23 cellular contexts compared by ENCODE assay signal in the genomic region with DNA sequence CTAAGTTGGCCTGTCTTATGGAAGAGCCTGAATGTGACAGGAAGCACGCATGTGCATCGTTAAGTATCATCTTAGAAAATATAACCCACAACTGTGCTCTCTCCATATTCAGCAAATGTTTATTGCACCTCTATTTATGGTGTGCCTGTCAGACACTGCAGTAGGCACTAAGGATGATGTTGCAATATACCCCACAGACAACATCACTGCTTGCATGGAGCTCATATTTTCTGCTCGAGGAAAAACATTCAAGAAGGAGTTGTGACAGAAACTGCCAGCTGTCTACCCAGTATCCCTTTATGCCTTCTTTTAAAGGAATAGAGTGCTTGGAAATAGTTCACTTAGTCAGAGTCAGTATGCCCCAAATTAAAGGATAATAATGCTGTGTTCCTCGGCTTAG.
"Had no signal": no experiment of that assay in that cellular context is flagged by ENCODE, and none has a peak within 500 bp of the region (broad histone marks: within the 10 kb centered on the region; RNA-seq: fewer than 3 reads in every experiment).

No MANE protein-coding gene starts in this region.

- H3K9me3 ChIP-seq: gastroesophageal sphincter, lower lobe of right lung had no signal

- H3K79me2 ChIP-seq: hepatocyte had no signal

- H3K36me3 ChIP-seq: esophagus muscularis mucosa, gastroesophageal sphincter, heart left ventricle, left lung, lower lobe of right lung had no signal

- H3K4me1 ChIP-seq: esophagus muscularis mucosa, foreskin keratinocyte, gastroesophageal sphincter, heart left ventricle, left lung, lower lobe of right lung had no signal

- H3K27me3 ChIP-seq: esophagus muscularis mucosa, foreskin keratinocyte, gastroesophageal sphincter, heart left ventricle, hepatocyte, left lung had no signal

- DNase-seq: dermis blood vessel endothelial cell; effector CD4-positive, alpha-beta T cell; effector memory CD4-positive, alpha-beta T cell; foreskin keratinocyte; heart left ventricle; hypothalamus; immature natural killer cell; left cardiac atrium; left lung; left ventricle myocardium superior; lower lobe of right lung; mesenchymal stem cell; mucosa of descending colon had no signal

- ATAC-seq: foreskin keratinocyte, gastroesophageal sphincter, heart left ventricle, left cardiac atrium, left lung, left ventricle myocardium superior, lower lobe of right lung, mucosa of descending colon had no signal

- FAIRE-seq: colon, endothelial cell of umbilical vein, frontal cortex, islet of Langerhans, keratinocyte had no signal

- H3K4me3 ChIP-seq: coronary artery, dorsolateral prefrontal cortex, esophagus muscularis mucosa, gastroesophageal sphincter, heart left ventricle, hepatocyte, left lung, lower lobe of right lung, mucosa of descending colon had no signal

- H3K27ac ChIP-seq: coronary artery, dorsolateral prefrontal cortex, esophagus muscularis mucosa, foreskin keratinocyte, gastroesophageal sphincter, heart left ventricle, hepatocyte, left lung, lower lobe of right lung had no signal

- H3K4me2 ChIP-seq: hepatocyte had no signal

- H2AFZ ChIP-seq: hepatocyte had no signal
